Comparison of ENCODE assay signal across 1 cellular context in the genomic region with DNA sequence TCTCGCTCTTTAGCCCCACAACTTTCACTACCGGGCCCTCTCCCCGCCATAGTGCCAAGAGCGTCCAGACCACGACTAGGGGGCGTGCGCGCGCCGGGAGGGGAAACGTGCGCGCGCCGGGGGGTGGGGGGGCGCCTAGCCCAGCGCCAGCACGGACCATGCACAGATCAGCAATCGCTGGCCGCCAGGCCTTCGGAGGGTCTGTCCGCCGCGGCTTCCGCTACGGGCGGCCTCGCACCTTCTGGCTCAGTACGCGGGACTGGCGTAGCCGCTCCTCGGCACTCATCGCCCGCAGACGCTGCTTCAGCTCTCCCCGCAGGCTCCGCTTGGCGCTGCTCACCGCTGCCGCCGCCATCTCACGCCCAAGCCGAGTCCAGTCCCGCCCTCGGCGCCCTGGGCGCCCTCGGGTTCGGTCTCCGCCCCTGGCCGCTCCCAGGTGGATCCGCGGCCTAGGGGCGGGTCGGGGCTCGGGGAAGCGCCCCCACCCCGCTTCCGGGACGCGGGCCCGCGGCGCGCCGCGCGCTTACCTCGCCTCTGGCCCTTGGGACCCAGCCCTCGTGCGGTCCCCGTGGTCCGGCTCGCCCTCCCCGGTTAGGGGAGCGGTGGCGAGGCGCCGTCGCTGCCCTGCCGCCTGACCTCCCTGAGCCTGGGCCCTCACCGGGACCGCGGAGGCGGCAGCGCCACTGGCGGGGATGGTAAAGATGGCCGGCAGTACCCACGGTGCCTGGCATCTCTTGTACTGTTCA.
A peak's percentile ranks its signal among the peaks of the same experiment; 100 is the strongest.
TF ChIP-seq lines count a peak whose summit lies in the region.

A gene (minus strand): TSS at position 381 of the 746 bp plus-strand sequence. CDS start 26 bp downstream, at position 355.

TF ChIP-seq in K562, 482 proteins besides CTCF, POLR2A, EP300 and RAD21 (continued from another document and continues in another):
- TF ChIP-seq, protein P1, sequence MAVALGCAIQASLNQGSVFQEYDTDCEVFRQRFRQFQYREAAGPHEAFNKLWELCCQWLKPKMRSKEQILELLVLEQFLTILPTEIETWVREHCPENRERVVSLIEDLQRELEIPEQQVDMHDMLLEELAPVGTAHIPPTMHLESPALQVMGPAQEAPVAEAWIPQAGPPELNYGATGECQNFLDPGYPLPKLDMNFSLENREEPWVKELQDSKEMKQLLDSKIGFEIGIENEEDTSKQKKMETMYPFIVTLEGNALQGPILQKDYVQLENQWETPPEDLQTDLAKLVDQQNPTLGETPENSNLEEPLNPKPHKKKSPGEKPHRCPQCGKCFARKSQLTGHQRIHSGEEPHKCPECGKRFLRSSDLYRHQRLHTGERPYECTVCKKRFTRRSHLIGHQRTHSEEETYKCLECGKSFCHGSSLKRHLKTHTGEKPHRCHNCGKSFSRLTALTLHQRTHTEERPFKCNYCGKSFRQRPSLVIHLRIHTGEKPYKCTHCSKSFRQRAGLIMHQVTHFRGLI (CRISPR knock-in tag; IDR thresholded peaks at IDR 0.05), result no peak
- TF ChIP-seq ZNF551 (CRISPR knock-in tag; IDR thresholded peaks at IDR 0.05) (no peak), ZNF764 (CRISPR knock-in tag; IDR thresholded peaks at IDR 0.05; ENCODE audit: low read depth) (no peak), JUN (IDR thresholded peaks at IDR 0.05; ENCODE audit: borderline replicate concordance, low read depth, low read length) (peak; percentile 19; the same call in 1 of the 2 replicates), JUN (CRISPR knock-in tag; IDR thresholded peaks at IDR 0.05; ENCODE audit: borderline replicate concordance) (no peak; the same call in 1 of the 2 replicates), MYNN (IDR thresholded peaks at IDR 0.05) (no peak), MYNN (CRISPR knock-in tag; IDR thresholded peaks at IDR 0.05) (no peak), TAF7 (tag; IDR thresholded peaks at IDR 0.05) (peak; percentile 45; the same call in 1 of the 2 replicates), KLF16 (IDR thresholded peaks at IDR 0.05) (no peak), ERF (CRISPR knock-in tag; IDR thresholded peaks at IDR 0.05) (peak; percentile 87; the same call in 1 of the 2 replicates), ETV6 (IDR thresholded peaks at IDR 0.05; ENCODE audit: borderline replicate concordance in 1 of 2, low read depth in 2 of 2, low read length in 1 of 2) (peak in 1 of 2 experiments; percentile 60; a peak in 1 of 4 replicates), ETV6 (CRISPR knock-in tag; IDR thresholded peaks at IDR 0.05; ENCODE audit: borderline replicate concordance) (peak; percentile 74; the same call in 1 of the 2 replicates), ESRRA (IDR thresholded peaks at IDR 0.05; ENCODE audit: borderline replicate concordance, low read depth) (peak; percentile 37; the same call in 1 of the 2 replicates), FOXA3 (CRISPR knock-in tag; conservative IDR thresholded peaks at IDR 0.05 in 1 of 2, IDR thresholded peaks at IDR 0.05 in 1 of 2) (peak in 1 of 2 experiments; percentile 75; a peak in 2 of 4 replicates), ZNF175 (CRISPR knock-in tag; IDR thresholded peaks at IDR 0.05; ENCODE audit: low read depth) (no peak), HNRNPLL (IDR thresholded peaks at IDR 0.05; ENCODE audit: low read depth, low read length, poor library complexity, severe bottlenecking) (peak; percentile 74), BCOR (IDR thresholded peaks at IDR 0.05) (peak; percentile 53; the same call in 1 of the 2 replicates), RBM25 (IDR thresholded peaks at IDR 0.05; ENCODE audit: low read depth, low read length, severe bottlenecking) (peak; percentile 30), SRF (CRISPR knock-in tag; IDR thresholded peaks at IDR 0.05) (peak in 1 of 2 experiments; percentile 74; a peak in 1 of 4 replicates), HCFC1 (IDR thresholded peaks at IDR 0.05; ENCODE audit: low read depth, low read length) (peak; percentile 24), ZNF586 (CRISPR knock-in tag; conservative IDR thresholded peaks at IDR 0.05) (no peak), SIN3B (IDR thresholded peaks at IDR 0.05; ENCODE audit: low read depth) (peak; percentile 50), ELF4 (CRISPR knock-in tag; IDR thresholded peaks at IDR 0.05) (no peak), HLTF (IDR thresholded peaks at IDR 0.05) (no peak), SRSF1 (IDR thresholded peaks at IDR 0.05; ENCODE audit: low read depth, low read length) (no peak), TAF1 (IDR thresholded peaks at IDR 0.05; ENCODE audit: control insufficient read depth, extremely low read depth, insufficient read depth, low read length, severe bottlenecking) (peak; percentile 89)
- TF ChIP-seq, protein P2, sequence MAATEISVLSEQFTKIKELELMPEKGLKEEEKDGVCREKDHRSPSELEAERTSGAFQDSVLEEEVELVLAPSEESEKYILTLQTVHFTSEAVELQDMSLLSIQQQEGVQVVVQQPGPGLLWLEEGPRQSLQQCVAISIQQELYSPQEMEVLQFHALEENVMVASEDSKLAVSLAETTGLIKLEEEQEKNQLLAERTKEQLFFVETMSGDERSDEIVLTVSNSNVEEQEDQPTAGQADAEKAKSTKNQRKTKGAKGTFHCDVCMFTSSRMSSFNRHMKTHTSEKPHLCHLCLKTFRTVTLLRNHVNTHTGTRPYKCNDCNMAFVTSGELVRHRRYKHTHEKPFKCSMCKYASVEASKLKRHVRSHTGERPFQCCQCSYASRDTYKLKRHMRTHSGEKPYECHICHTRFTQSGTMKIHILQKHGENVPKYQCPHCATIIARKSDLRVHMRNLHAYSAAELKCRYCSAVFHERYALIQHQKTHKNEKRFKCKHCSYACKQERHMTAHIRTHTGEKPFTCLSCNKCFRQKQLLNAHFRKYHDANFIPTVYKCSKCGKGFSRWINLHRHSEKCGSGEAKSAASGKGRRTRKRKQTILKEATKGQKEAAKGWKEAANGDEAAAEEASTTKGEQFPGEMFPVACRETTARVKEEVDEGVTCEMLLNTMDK (IDR thresholded peaks at IDR 0.05; ENCODE audit: borderline replicate concordance, insufficient read depth, low read depth, low read length, poor library complexity, severe bottlenecking), result peak; percentile 74
- TF ChIP-seq, protein P3, sequence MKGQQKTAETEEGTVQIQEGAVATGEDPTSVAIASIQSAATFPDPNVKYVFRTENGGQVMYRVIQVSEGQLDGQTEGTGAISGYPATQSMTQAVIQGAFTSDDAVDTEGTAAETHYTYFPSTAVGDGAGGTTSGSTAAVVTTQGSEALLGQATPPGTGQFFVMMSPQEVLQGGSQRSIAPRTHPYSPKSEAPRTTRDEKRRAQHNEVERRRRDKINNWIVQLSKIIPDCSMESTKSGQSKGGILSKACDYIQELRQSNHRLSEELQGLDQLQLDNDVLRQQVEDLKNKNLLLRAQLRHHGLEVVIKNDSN (CRISPR knock-in tag; IDR thresholded peaks at IDR 0.05), result peak; percentile 10; the same call in 1 of the 2 replicates
- TF ChIP-seq, protein P4, sequence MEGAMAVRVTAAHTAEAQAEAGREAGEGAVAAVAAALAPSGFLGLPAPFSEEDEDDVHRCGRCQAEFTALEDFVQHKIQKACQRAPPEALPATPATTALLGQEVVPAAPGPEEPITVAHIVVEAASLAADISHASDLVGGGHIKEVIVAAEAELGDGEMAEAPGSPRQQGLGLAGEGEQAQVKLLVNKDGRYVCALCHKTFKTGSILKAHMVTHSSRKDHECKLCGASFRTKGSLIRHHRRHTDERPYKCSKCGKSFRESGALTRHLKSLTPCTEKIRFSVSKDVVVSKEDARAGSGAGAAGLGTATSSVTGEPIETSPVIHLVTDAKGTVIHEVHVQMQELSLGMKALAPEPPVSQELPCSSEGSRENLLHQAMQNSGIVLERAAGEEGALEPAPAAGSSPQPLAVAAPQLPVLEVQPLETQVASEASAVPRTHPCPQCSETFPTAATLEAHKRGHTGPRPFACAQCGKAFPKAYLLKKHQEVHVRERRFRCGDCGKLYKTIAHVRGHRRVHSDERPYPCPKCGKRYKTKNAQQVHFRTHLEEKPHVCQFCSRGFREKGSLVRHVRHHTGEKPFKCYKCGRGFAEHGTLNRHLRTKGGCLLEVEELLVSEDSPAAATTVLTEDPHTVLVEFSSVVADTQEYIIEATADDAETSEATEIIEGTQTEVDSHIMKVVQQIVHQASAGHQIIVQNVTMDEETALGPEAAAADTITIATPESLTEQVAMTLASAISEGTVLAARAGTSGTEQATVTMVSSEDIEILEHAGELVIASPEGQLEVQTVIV (CRISPR knock-in tag; IDR thresholded peaks at IDR 0.05; ENCODE audit: borderline replicate concordance), result no peak
- TF ChIP-seq, protein P5, sequence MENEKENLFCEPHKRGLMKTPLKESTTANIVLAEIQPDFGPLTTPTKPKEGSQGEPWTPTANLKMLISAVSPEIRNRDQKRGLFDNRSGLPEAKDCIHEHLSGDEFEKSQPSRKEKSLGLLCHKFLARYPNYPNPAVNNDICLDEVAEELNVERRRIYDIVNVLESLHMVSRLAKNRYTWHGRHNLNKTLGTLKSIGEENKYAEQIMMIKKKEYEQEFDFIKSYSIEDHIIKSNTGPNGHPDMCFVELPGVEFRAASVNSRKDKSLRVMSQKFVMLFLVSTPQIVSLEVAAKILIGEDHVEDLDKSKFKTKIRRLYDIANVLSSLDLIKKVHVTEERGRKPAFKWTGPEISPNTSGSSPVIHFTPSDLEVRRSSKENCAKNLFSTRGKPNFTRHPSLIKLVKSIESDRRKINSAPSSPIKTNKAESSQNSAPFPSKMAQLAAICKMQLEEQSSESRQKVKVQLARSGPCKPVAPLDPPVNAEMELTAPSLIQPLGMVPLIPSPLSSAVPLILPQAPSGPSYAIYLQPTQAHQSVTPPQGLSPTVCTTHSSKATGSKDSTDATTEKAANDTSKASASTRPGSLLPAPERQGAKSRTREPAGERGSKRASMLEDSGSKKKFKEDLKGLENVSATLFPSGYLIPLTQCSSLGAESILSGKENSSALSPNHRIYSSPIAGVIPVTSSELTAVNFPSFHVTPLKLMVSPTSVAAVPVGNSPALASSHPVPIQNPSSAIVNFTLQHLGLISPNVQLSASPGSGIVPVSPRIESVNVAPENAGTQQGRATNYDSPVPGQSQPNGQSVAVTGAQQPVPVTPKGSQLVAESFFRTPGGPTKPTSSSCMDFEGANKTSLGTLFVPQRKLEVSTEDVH (IDR thresholded peaks at IDR 0.05; ENCODE audit: low read depth, partially characterized antibody), result no peak
- TF ChIP-seq, protein P6, sequence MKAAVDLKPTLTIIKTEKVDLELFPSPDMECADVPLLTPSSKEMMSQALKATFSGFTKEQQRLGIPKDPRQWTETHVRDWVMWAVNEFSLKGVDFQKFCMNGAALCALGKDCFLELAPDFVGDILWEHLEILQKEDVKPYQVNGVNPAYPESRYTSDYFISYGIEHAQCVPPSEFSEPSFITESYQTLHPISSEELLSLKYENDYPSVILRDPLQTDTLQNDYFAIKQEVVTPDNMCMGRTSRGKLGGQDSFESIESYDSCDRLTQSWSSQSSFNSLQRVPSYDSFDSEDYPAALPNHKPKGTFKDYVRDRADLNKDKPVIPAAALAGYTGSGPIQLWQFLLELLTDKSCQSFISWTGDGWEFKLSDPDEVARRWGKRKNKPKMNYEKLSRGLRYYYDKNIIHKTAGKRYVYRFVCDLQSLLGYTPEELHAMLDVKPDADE (conservative IDR thresholded peaks at IDR 0.05; ENCODE audit: control insufficient read depth, low read depth, low read length), result peak; percentile 50; the same call in 1 of the 2 replicates
- TF ChIP-seq, protein P7, sequence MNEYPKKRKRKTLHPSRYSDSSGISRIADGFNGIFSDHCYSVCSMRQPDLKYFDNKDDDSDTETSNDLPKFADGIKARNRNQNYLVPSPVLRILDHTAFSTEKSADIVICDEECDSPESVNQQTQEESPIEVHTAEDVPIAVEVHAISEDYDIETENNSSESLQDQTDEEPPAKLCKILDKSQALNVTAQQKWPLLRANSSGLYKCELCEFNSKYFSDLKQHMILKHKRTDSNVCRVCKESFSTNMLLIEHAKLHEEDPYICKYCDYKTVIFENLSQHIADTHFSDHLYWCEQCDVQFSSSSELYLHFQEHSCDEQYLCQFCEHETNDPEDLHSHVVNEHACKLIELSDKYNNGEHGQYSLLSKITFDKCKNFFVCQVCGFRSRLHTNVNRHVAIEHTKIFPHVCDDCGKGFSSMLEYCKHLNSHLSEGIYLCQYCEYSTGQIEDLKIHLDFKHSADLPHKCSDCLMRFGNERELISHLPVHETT (CRISPR knock-in tag; conservative IDR thresholded peaks at IDR 0.05 in 1 of 2, IDR thresholded peaks at IDR 0.05 in 1 of 2), result peak in 1 of 2 experiments; percentile 82; a peak in 2 of 4 replicates
- TF ChIP-seq, protein P8, sequence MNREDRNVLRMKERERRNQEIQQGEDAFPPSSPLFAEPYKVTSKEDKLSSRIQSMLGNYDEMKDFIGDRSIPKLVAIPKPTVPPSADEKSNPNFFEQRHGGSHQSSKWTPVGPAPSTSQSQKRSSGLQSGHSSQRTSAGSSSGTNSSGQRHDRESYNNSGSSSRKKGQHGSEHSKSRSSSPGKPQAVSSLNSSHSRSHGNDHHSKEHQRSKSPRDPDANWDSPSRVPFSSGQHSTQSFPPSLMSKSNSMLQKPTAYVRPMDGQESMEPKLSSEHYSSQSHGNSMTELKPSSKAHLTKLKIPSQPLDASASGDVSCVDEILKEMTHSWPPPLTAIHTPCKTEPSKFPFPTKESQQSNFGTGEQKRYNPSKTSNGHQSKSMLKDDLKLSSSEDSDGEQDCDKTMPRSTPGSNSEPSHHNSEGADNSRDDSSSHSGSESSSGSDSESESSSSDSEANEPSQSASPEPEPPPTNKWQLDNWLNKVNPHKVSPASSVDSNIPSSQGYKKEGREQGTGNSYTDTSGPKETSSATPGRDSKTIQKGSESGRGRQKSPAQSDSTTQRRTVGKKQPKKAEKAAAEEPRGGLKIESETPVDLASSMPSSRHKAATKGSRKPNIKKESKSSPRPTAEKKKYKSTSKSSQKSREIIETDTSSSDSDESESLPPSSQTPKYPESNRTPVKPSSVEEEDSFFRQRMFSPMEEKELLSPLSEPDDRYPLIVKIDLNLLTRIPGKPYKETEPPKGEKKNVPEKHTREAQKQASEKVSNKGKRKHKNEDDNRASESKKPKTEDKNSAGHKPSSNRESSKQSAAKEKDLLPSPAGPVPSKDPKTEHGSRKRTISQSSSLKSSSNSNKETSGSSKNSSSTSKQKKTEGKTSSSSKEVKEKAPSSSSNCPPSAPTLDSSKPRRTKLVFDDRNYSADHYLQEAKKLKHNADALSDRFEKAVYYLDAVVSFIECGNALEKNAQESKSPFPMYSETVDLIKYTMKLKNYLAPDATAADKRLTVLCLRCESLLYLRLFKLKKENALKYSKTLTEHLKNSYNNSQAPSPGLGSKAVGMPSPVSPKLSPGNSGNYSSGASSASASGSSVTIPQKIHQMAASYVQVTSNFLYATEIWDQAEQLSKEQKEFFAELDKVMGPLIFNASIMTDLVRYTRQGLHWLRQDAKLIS (CRISPR knock-in tag; IDR thresholded peaks at IDR 0.05), result no peak; the same call in 1 of the 2 replicates
- TF ChIP-seq, protein P9, sequence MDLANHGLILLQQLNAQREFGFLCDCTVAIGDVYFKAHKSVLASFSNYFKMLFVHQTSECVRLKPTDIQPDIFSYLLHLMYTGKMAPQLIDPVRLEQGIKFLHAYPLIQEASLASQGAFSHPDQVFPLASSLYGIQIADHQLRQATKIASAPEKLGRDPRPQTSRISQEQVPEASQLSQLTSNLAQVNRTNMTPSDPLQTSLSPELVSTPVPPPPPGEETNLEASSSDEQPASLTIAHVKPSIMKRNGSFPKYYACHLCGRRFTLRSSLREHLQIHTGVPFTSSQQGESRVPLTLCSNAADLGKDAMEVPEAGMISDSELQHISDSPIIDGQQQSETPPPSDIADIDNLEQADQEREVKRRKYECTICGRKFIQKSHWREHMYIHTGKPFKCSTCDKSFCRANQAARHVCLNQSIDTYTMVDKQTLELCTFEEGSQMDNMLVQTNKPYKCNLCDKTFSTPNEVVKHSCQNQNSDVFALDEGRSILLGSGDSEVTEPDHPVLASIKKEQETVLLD (IDR thresholded peaks at IDR 0.05), result peak; percentile 67; the same call in 1 of the 2 replicates
